Comparison of ENCODE assay signal across 10 cellular contexts in genomic region chr7:47578581-47579270, GRCh38. TPM values are rescaled to one million over a fixed set of nuclear protein-coding genes. Genes with fewer than 3 reads are reported as not detected.
A peak's percentile ranks its signal among the peaks of the same experiment; 100 is the strongest.
DNase-seq lines count a peak whose midpoint lies in the region; ATAC-seq, FAIRE-seq and TF ChIP-seq lines count a peak whose summit lies in the region.
"Had no signal": no experiment of that assay in that cellular context is flagged by ENCODE, and none has a peak within 500 bp of the region (broad histone marks: within the 10 kb centered on the region; RNA-seq: fewer than 3 reads in every experiment).

No MANE protein-coding gene starts in this region.

- whole genome bisulfite sequencing in A549 (ENCODE audit: missing lambda C conversion rate) = 6% methylated on average over 18 of the region's 18 CpGs

- H3K4me3 ChIP-seq in A549 = peak overlapping the region; percentile 83
- H3K4me3 ChIP-seq in Loucy (ENCODE audit: low read length, poor library complexity, severe bottlenecking) = no peak overlapping the region
- H3K4me3 ChIP-seq in colonic mucosa = no peak overlapping the region
- no peak overlapping the region for H3K4me3 ChIP-seq in neural progenitor cell

- FAIRE-seq in A549 (lab: Jason Lieb, UNC) = peak; percentile 51

- ATAC-seq in A549 (peak in 1 of 2 experiments; percentile 10; a peak in 3 of 6 replicates), HG03469 (IDR thresholded peaks at IDR 0.05; ENCODE audit: unreplicated experiment) (no peak)

- H3K27me3 Mint-ChIP-seq in neural progenitor cell (ENCODE audit: insufficient read depth, low read depth) = peaks cover 14% of the 10 kb centered on the region
- peaks cover 40% of the 10 kb centered on the region for H3K27me3 Mint-ChIP-seq in T-helper 2 cell treated with Interferon-gamma antibody and Interleukin-4, amounts not matched to agents 5 μg/mL and 100 μg/mL, for 36 hours (ENCODE audit: low read depth)

- no peak overlapping the region for H2AFZ ChIP-seq in Loucy (ENCODE audit: low read length)
- H2AFZ ChIP-seq in neural progenitor cell (replicated peaks) = no peak overlapping the region

- peak in 1 of 2 experiments; percentile 22; a peak in 1 of 5 replicates for TF ChIP-seq RAD21 in A549 (conservative IDR thresholded peaks at IDR 0.05 in 1 of 2, IDR thresholded peaks at IDR 0.05 in 1 of 2)

- H3K27ac ChIP-seq in A549 (peak overlapping the region; percentile 99 to 100), colonic mucosa (peak overlapping the region; percentile 32), neural progenitor cell (no peak overlapping the region)

- peak overlapping the region; percentile 36 for H3K4me3 Mint-ChIP-seq in neural progenitor cell
- H3K4me3 Mint-ChIP-seq in T-helper 2 cell treated with Interferon-gamma antibody and Interleukin-4, amounts not matched to agents 5 μg/mL and 100 μg/mL, for 36 hours = no peak overlapping the region

- no peak for TF ChIP-seq POLR2A in A549 (IDR thresholded peaks at IDR 0.05; ENCODE audit: low read length)

- H3K9me2 ChIP-seq in Loucy (replicated peaks; ENCODE audit: low read depth, low read length) = no peaks in the 10 kb centered on the region

- H3K9ac ChIP-seq in Loucy (ENCODE audit: low read depth, low read length, poor library complexity, severe bottlenecking) = no peak overlapping the region
- H3K9ac ChIP-seq in colonic mucosa (ENCODE audit: low read depth in 2 of 2, low read length in 2 of 2) = peak overlapping the region in 1 of 2 donors; percentile 43
- no peak overlapping the region for H3K9ac ChIP-seq in neural progenitor cell

- H3K36me3 ChIP-seq in Loucy (ENCODE audit: insufficient read depth, low read length) (no peaks in the 10 kb centered on the region), colonic mucosa (no peaks in the 10 kb centered on the region), neural progenitor cell (no peaks in the 10 kb centered on the region)

- H4K20me1 ChIP-seq in Loucy (ENCODE audit: insufficient read depth, low read length, poor library complexity, severe bottlenecking) (no peaks in the 10 kb centered on the region), neural progenitor cell (ENCODE audit: low read depth) (peaks cover 7% of the 10 kb centered on the region)

- H3F3A ChIP-seq in Loucy (ENCODE audit: low read depth) = no peaks in the 10 kb centered on the region
- H3F3A ChIP-seq in neural progenitor cell (ENCODE audit: low read depth) = peaks cover 5% of the 10 kb centered on the region

- POLR2A ChIA-PET in A549 (lab: Yijun Ruan, JAX) = interaction anchor here (0.6 to 7.4 kb wide), 9 partner anchors 8 to 241 kb away, joined by 3 to 62 read pairs (median 6); no protein-coding TSS in a partner anchor

- no peak for TF ChIP-seq EP300 in A549 (IDR thresholded peaks at IDR 0.05)

- H3K4me1 Mint-ChIP-seq in neural progenitor cell = peaks cover 38% of the 10 kb centered on the region
- H3K4me1 Mint-ChIP-seq in T-helper 2 cell treated with Interferon-gamma antibody and Interleukin-4, amounts not matched to agents 5 μg/mL and 100 μg/mL, for 36 hours (ENCODE audit: low read depth) = peaks cover 3% of the 10 kb centered on the region

- intact Hi-C loops in colonic mucosa (cut with DNase I) = no loop called here

- DNase-seq in A549 (ENCODE audit: low read depth in 1 of 2, low spot score in 1 of 2) (peak in 1 of 2 experiments; percentile 80), colonic mucosa (no peak), neural progenitor cell (ENCODE audit: low spot score) (no peak), GM20000 (ENCODE audit: low spot score) (no peak), DMS153 (lab: John Stamatoyannopoulos, UW) (no peak)
- DNase-seq in T-helper 2 cell treated with Interferon-gamma antibody and Interleukin-4, amounts not matched to agents 5 μg/mL and 100 μg/mL, for 36 hours (ENCODE audit: low spot score) = no peak
- DNase-seq: head of caudate nucleus; stimulated activated CD4-positive, alpha-beta T cell treated with anti-CD3 and anti-CD28 coated beads, Interleukin-12 subunit alpha, Interleukin-12 subunit beta, amount 100 ng/mL, for 4 hours had no signal

- no peak for TF ChIP-seq CTCF in A549 (IDR thresholded peaks at IDR 0.05)
- TF ChIP-seq CTCF in Loucy (conservative IDR thresholded peaks at IDR 0.05; ENCODE audit: low read length) = no peak
- TF ChIP-seq CTCF in colonic mucosa (IDR thresholded peaks at IDR 0.05) = no peak
- no peak for TF ChIP-seq CTCF in neural progenitor cell (IDR thresholded peaks at IDR 0.05)
- no peak for TF ChIP-seq CTCF in GM20000 (IDR thresholded peaks at IDR 0.05; ENCODE audit: extremely low read depth, missing control alignments)

- no peaks in the 10 kb centered on the region for H3K9me3 ChIP-seq in A549
- no peaks in the 10 kb centered on the region; the same call in 1 of the 2 replicates for H3K9me3 ChIP-seq in Loucy (ENCODE audit: insufficient read depth, low read depth, low read length)
- no peaks in the 10 kb centered on the region for H3K9me3 ChIP-seq in colonic mucosa
- H3K9me3 ChIP-seq in neural progenitor cell (ENCODE audit: low read depth) = no peaks in the 10 kb centered on the region

- CTCF ChIA-PET in A549 (lab: Yijun Ruan, JAX) = interaction anchor here (0.7 to 2.4 kb wide), 9 partner anchors 8 to 312 kb away, joined by 3 to 7 read pairs (median 4); no protein-coding TSS in a partner anchor

- peaks cover 4% of the 10 kb centered on the region for H3K36me3 Mint-ChIP-seq in neural progenitor cell
- no peaks in the 10 kb centered on the region for H3K36me3 Mint-ChIP-seq in T-helper 2 cell treated with Interferon-gamma antibody and Interleukin-4, amounts not matched to agents 5 μg/mL and 100 μg/mL, for 36 hours (ENCODE audit: low read depth)

- H3K27me3 ChIP-seq in Loucy (ENCODE audit: insufficient read depth, low read length, poor library complexity, severe bottlenecking) = no peaks in the 10 kb centered on the region
- no peaks in the 10 kb centered on the region for H3K27me3 ChIP-seq in colonic mucosa
- H3K27me3 ChIP-seq in neural progenitor cell = peaks cover 23% of the 10 kb centered on the region

- peak overlapping the region; percentile 83 for H3K27ac Mint-ChIP-seq in neural progenitor cell
- no peak overlapping the region for H3K27ac Mint-ChIP-seq in T-helper 2 cell treated with Interferon-gamma antibody and Interleukin-4, amounts not matched to agents 5 μg/mL and 100 μg/mL, for 36 hours

- H3K4me2 ChIP-seq in A549 = peak overlapping the region; percentile 86
- peak overlapping the region; percentile 42 for H3K4me2 ChIP-seq in Loucy (ENCODE audit: low read depth, low read length, poor library complexity, severe bottlenecking)
- no peak overlapping the region for H3K4me2 ChIP-seq in neural progenitor cell

- H3K79me2 ChIP-seq in Loucy (ENCODE audit: insufficient read depth, low read length) (no peaks in the 10 kb centered on the region), neural progenitor cell (ENCODE audit: low read depth) (peaks cover 18% of the 10 kb centered on the region)

- H3K4me1 ChIP-seq in A549 (peaks cover 78% of the 10 kb centered on the region), Loucy (ENCODE audit: insufficient read depth, low read length, poor library complexity, severe bottlenecking) (no peaks in the 10 kb centered on the region), colonic mucosa (peaks cover 15% of the 10 kb centered on the region), neural progenitor cell (peaks cover 11% of the 10 kb centered on the region)

- no peaks in the 10 kb centered on the region for H3K9me3 Mint-ChIP-seq in neural progenitor cell
- no peaks in the 10 kb centered on the region for H3K9me3 Mint-ChIP-seq in T-helper 2 cell treated with Interferon-gamma antibody and Interleukin-4, amounts not matched to agents 5 μg/mL and 100 μg/mL, for 36 hours

TF ChIP-seq in A549, 52 proteins besides CTCF, POLR2A, EP300 and RAD21 (continues in another document):
- TF ChIP-seq BCL3 (IDR thresholded peaks at IDR 0.05) (no peak), SMC3 (IDR thresholded peaks at IDR 0.05) (no peak), EHF (CRISPR knock-in tag; IDR thresholded peaks at IDR 0.05) (no peak; the same call in 1 of the 2 replicates), RNF2 (IDR thresholded peaks at IDR 0.05; ENCODE audit: borderline replicate concordance, low read depth) (no peak), ELK1 (IDR thresholded peaks at IDR 0.05; ENCODE audit: low read depth, low read length) (no peak), FOSL2 (IDR thresholded peaks at IDR 0.05) (no peak), FOSL2 (CRISPR knock-in tag; IDR thresholded peaks at IDR 0.05) (peak; percentile 68), CHD4 (IDR thresholded peaks at IDR 0.05; ENCODE audit: borderline replicate concordance) (0 out of 2 replicates have a peak, but pooled peaks have one; percentile 40), RCOR1 (IDR thresholded peaks at IDR 0.05; ENCODE audit: low read depth, low read length) (no peak), MYC (IDR thresholded peaks at IDR 0.05; ENCODE audit: borderline replicate concordance, low read length) (no peak), POLR2AphosphoS2 (conservative IDR thresholded peaks at IDR 0.05; ENCODE audit: low read length) (no peak), ZFP36 (IDR thresholded peaks at IDR 0.05; ENCODE audit: borderline replicate concordance, partially characterized antibody) (no peak)

RNA-seq across cellular contexts. Expression of gene TNS3, which starts 3.2 kb away (rescaled TPM):
- polyA plus RNA-seq in A549 (2011; rRNA removed) (134 and 137 TPM in 2 replicates), A549 (2017; fragmentation: RNase III; extraction: RNeasy Plus Mini Kit Qiagen cat#74134 plus additional on column Dnase treatment) (107 to 122 TPM (median 107 TPM) in 3 replicates)
- 80.9 and 113 TPM in 2 replicates for polyA plus RNA-seq in A549 (2012; cell fraction: cytosol; rRNA removed)
- 217 and 283 TPM in 2 replicates for polyA plus RNA-seq in A549 (2012; cell fraction: nucleus; rRNA removed)
- 438 and 510 TPM in 2 replicates for polyA minus RNA-seq in A549 (2011; rRNA and poly(A)+ RNA removed)
- total RNA-seq in colonic mucosa (10 to 100 TPM; 41.1 to 58.2 TPM), neural progenitor cell (ENCODE audit: low replicate concordance) (15.0 and 21.8 TPM in 2 replicates)
